ENCODE assay signal across 17 cellular contexts in the genomic region with DNA sequence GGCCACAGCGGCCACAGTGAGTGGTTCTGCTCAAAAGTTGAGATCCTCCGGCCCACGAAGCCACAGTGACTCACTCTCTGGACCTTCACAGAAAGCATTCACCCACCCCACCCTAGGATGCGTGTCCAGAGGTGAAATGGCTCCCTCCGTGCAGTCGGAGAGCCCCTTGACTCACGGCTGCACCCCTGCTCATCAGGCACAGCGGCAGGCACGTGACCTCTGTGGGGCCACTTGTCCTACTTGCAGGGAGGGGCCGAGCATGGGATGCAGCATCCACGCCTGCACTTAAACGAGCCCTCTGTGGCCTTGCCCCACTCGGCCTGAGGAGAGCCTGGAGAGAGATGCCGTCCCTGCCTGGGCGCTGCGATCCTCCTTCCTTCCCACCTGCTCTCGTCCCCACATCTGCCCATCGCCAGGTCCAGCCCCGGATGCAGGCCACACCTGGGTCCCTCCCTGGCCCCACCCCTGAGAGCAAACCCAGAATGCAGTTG. TPM values are rescaled to one million over a fixed set of nuclear protein-coding genes. Genes with fewer than 3 reads are reported as not detected.
DNase-seq lines count a peak whose midpoint lies in the region; ATAC-seq, FAIRE-seq and TF ChIP-seq lines count a peak whose summit lies in the region.
"Had no signal": no experiment of that assay in that cellular context is flagged by ENCODE, and none has a peak within 500 bp of the region (broad histone marks: within the 10 kb centered on the region; RNA-seq: fewer than 3 reads in every experiment).

No MANE protein-coding gene starts in this region.

- in situ Hi-C loops in GM13976 (cut with MboI; ENCODE audit: low sequenced_read_pairs, unreplicated experiment), result no loop called here

- H3K36me3 Mint-ChIP-seq in natural killer cell treated with Interleukin-12 subunit alpha and Interleukin-12 subunit beta and Interleukin-15 and Interleukin-18, amount 100 ng/mL, for 72 hours, result no peaks in the 10 kb centered on the region
- H3K36me3 Mint-ChIP-seq in natural killer cell, result no peaks in the 10 kb centered on the region
- no peaks in the 10 kb centered on the region for H3K36me3 Mint-ChIP-seq in activated T-helper 1 cell treated with anti-CD3 and anti-CD28 coated beads, Interleukin-12 subunit alpha, Interleukin-12 subunit beta, Interleukin-2, Interleukin-4 antibody, amounts not matched to agents 30 ng/mL and 10 ng/mL and 1 ng/mL, durations not matched to agents 14 hours and 24 hours and 36 hours (ENCODE audit: low read depth)
- H3K36me3 Mint-ChIP-seq: activated naive CD4-positive, alpha-beta T cell treated with anti-CD3 and anti-CD28 coated beads, Interleukin-2, amount 50 U/mL, for 72 hours had no signal

- no peak overlapping the region for H3K27ac Mint-ChIP-seq in natural killer cell treated with Interleukin-12 subunit alpha and Interleukin-12 subunit beta and Interleukin-15 and Interleukin-18, amount 100 ng/mL, for 72 hours
- no peak overlapping the region for H3K27ac Mint-ChIP-seq in natural killer cell
- no peak overlapping the region for H3K27ac Mint-ChIP-seq in activated T-helper 1 cell treated with anti-CD3 and anti-CD28 coated beads, Interleukin-12 subunit alpha, Interleukin-12 subunit beta, Interleukin-2, Interleukin-4 antibody, amounts not matched to agents 30 ng/mL and 10 ng/mL and 1 ng/mL, durations not matched to agents 14 hours and 24 hours and 36 hours
- H3K27ac Mint-ChIP-seq: activated naive CD4-positive, alpha-beta T cell treated with anti-CD3 and anti-CD28 coated beads, Interleukin-2, amount 50 U/mL, for 72 hours; H9 had no signal

- peaks cover 19 to 31% of the 10 kb centered on the region in 2 donors for H3K4me1 Mint-ChIP-seq in natural killer cell treated with Interleukin-12 subunit alpha and Interleukin-12 subunit beta and Interleukin-15 and Interleukin-18, amount 100 ng/mL, for 72 hours (ENCODE audit: low read depth in 2 of 2)
- H3K4me1 Mint-ChIP-seq in natural killer cell, result peaks cover 12 to 16% of the 10 kb centered on the region in 2 donors
- peaks cover 42% of the 10 kb centered on the region for H3K4me1 Mint-ChIP-seq in activated T-helper 1 cell treated with anti-CD3 and anti-CD28 coated beads, Interleukin-12 subunit alpha, Interleukin-12 subunit beta, Interleukin-2, Interleukin-4 antibody, amounts not matched to agents 30 ng/mL and 10 ng/mL and 1 ng/mL, durations not matched to agents 14 hours and 24 hours and 36 hours (ENCODE audit: low read depth)

- no peaks in the 10 kb centered on the region for H3K27me3 Mint-ChIP-seq in natural killer cell treated with Interleukin-12 subunit alpha and Interleukin-12 subunit beta and Interleukin-15 and Interleukin-18, amount 100 ng/mL, for 72 hours
- no peaks in the 10 kb centered on the region for H3K27me3 Mint-ChIP-seq in natural killer cell (ENCODE audit: low read depth in 2 of 2)
- H3K27me3 Mint-ChIP-seq in activated T-helper 1 cell treated with anti-CD3 and anti-CD28 coated beads, Interleukin-12 subunit alpha, Interleukin-12 subunit beta, Interleukin-2, Interleukin-4 antibody, amounts not matched to agents 30 ng/mL and 10 ng/mL and 1 ng/mL, durations not matched to agents 14 hours and 24 hours and 36 hours (ENCODE audit: insufficient read depth), result peaks cover 14% of the 10 kb centered on the region

- no peak overlapping the region for H3K4me3 Mint-ChIP-seq in natural killer cell treated with Interleukin-12 subunit alpha and Interleukin-12 subunit beta and Interleukin-15 and Interleukin-18, amount 100 ng/mL, for 72 hours
- H3K4me3 Mint-ChIP-seq in natural killer cell, result no peak overlapping the region
- H3K4me3 Mint-ChIP-seq in activated T-helper 1 cell treated with anti-CD3 and anti-CD28 coated beads, Interleukin-12 subunit alpha, Interleukin-12 subunit beta, Interleukin-2, Interleukin-4 antibody, amounts not matched to agents 30 ng/mL and 10 ng/mL and 1 ng/mL, durations not matched to agents 14 hours and 24 hours and 36 hours, result no peak overlapping the region
- H3K4me3 Mint-ChIP-seq: H9 had no signal

- peak; percentile 59 for DNase-seq in natural killer cell treated with Interleukin-12 subunit alpha and Interleukin-12 subunit beta and Interleukin-15 and Interleukin-18, amount 100 ng/mL, for 72 hours (ENCODE audit: low spot score)
- DNase-seq in natural killer cell, result no peak
- peak; percentile 20 for DNase-seq in RPMI8226
- peak in 1 of 2 donors; percentile 23 for DNase-seq in left colon
- no peak for DNase-seq in activated T-helper 1 cell treated with anti-CD3 and anti-CD28 coated beads, Interleukin-12 subunit alpha, Interleukin-12 subunit beta, Interleukin-2, Interleukin-4 antibody, amounts not matched to agents 30 ng/mL and 10 ng/mL and 1 ng/mL, durations not matched to agents 14 hours and 24 hours and 36 hours (ENCODE audit: low spot score)
- DNase-seq in D721Med (ENCODE audit: insufficient read length, low spot score), result no peak
- no peak for DNase-seq in GM13976 (ENCODE audit: low spot score)
- DNase-seq: activated CD4-positive, alpha-beta T cell treated with anti-CD3 and anti-CD28 coated beads for 48 hours; activated CD8-positive, alpha-beta memory T cell treated with anti-CD3 and anti-CD28 coated beads, Interleukin-2, amount 50 U/mL, for 48 hours; COR-L47; H9; NCI-H1436 treated with DMSO at 0.1 percent for 48 hours; NCI-H2171 had no signal

- no peak for TF ChIP-seq CTCF in natural killer cell (IDR thresholded peaks at IDR 0.05)
- no peak for TF ChIP-seq CTCF in D721Med (IDR thresholded peaks at IDR 0.05; ENCODE audit: insufficient read depth, missing control alignments)
- TF ChIP-seq CTCF in GM13976 (IDR thresholded peaks at IDR 0.05; ENCODE audit: borderline replicate concordance, control extremely low read depth, extremely low read depth, insufficient read depth, missing control alignments), result no peak

- ATAC-seq in natural killer cell treated with Interleukin-12 subunit alpha and Interleukin-12 subunit beta and Interleukin-15 and Interleukin-18, amount 100 ng/mL, for 72 hours, result no peak
- no peak for ATAC-seq in natural killer cell
- peak; percentile 39 for ATAC-seq in left colon
- ATAC-seq in HG03280 (IDR thresholded peaks at IDR 0.05; ENCODE audit: unreplicated experiment), result no peak
- ATAC-seq: activated naive CD4-positive, alpha-beta T cell treated with anti-CD3 and anti-CD28 coated beads, Interleukin-2, amount 50 U/mL, for 72 hours; body of pancreas; pancreas had no signal

- no peak for FAIRE-seq in D721Med (lab: Jason Lieb, UNC)
- FAIRE-seq: pancreas had no signal

- H3K9me3 Mint-ChIP-seq in natural killer cell treated with Interleukin-12 subunit alpha and Interleukin-12 subunit beta and Interleukin-15 and Interleukin-18, amount 100 ng/mL, for 72 hours, result no peaks in the 10 kb centered on the region
- H3K9me3 Mint-ChIP-seq in natural killer cell, result no peaks in the 10 kb centered on the region
- no peaks in the 10 kb centered on the region for H3K9me3 Mint-ChIP-seq in activated T-helper 1 cell treated with anti-CD3 and anti-CD28 coated beads, Interleukin-12 subunit alpha, Interleukin-12 subunit beta, Interleukin-2, Interleukin-4 antibody, amounts not matched to agents 30 ng/mL and 10 ng/mL and 1 ng/mL, durations not matched to agents 14 hours and 24 hours and 36 hours
- H3K9me3 Mint-ChIP-seq: activated naive CD4-positive, alpha-beta T cell treated with anti-CD3 and anti-CD28 coated beads, Interleukin-2, amount 50 U/mL, for 72 hours; H9 had no signal

- intact Hi-C loops in natural killer cell (cut with micrococcal nuclease), result no loop called here
- intact Hi-C loops in left colon (cut with DNase I, micrococcal nuclease), result no loop called here
- intact Hi-C loops in activated T-helper 1 cell treated with anti-CD3 and anti-CD28 coated beads, Interleukin-12 subunit alpha, Interleukin-12 subunit beta, Interleukin-2, Interleukin-4 antibody, amounts not matched to agents 30 ng/mL and 10 ng/mL and 1 ng/mL, durations not matched to agents 14 hours and 24 hours and 36 hours (cut with micrococcal nuclease), result no loop called here

RNA-seq across cellular contexts. Expression of gene NTSR1, which starts 28.7 kb away (rescaled TPM):
- total RNA-seq in natural killer cell treated with Interleukin-12 subunit alpha and Interleukin-12 subunit beta and Interleukin-15 and Interleukin-18, amount 100 ng/mL, for 72 hours, result not detected
- under 1 TPM in 2 of 3 donors, not detected in 1; 0.11 to 0.45 TPM for total RNA-seq in natural killer cell
- 1 to 10 TPM in 1 of 2 donors, not detected in 1; 2.3 TPM for total RNA-seq in left colon
- total RNA-seq in activated T-helper 1 cell treated with anti-CD3 and anti-CD28 coated beads, Interleukin-12 subunit alpha, Interleukin-12 subunit beta, Interleukin-2, Interleukin-4 antibody, amounts not matched to agents 30 ng/mL and 10 ng/mL and 1 ng/mL, durations not matched to agents 14 hours and 24 hours and 36 hours, result not detected in 2 replicates
- total RNA-seq: activated naive CD4-positive, alpha-beta T cell treated with anti-CD3 and anti-CD28 coated beads, Interleukin-2, amount 50 U/mL, for 72 hours; body of pancreas had no signal

RNA-seq across cellular contexts. Expression of gene MRGBP, which starts 59.0 kb away (rescaled TPM):
- total RNA-seq in natural killer cell treated with Interleukin-12 subunit alpha and Interleukin-12 subunit beta and Interleukin-15 and Interleukin-18, amount 100 ng/mL, for 72 hours, result 10 to 100 TPM; 14.4 to 19.3 TPM
- 10 to 100 TPM in 2 of 3 donors, 1 to 10 TPM in 1; 8.3 to 12.8 (median 10.0) TPM for total RNA-seq in natural killer cell
- 10 to 100 TPM in 1 of 2 donors, 1 to 10 TPM in 1; 8.1 to 10.6 TPM for total RNA-seq in left colon
- 17.8 and 19.5 TPM in 2 replicates for total RNA-seq in activated T-helper 1 cell treated with anti-CD3 and anti-CD28 coated beads, Interleukin-12 subunit alpha, Interleukin-12 subunit beta, Interleukin-2, Interleukin-4 antibody, amounts not matched to agents 30 ng/mL and 10 ng/mL and 1 ng/mL, durations not matched to agents 14 hours and 24 hours and 36 hours

Comparison
In these comparisons a context has a peak if more than half of its experiments do, and no peak if none do; other contexts are left out.
1. DNase-seq: peak in natural killer cell treated with Interleukin-12 subunit alpha and Interleukin-12 subunit beta and Interleukin-15 and Interleukin-18, amount 100 ng/mL, for 72 hours (single experiment) and RPMI8226 (single experiment); none in natural killer cell (single experiment), activated T-helper 1 cell treated with anti-CD3 and anti-CD28 coated beads, Interleukin-12 subunit alpha, Interleukin-12 subunit beta, Interleukin-2, Interleukin-4 antibody, amounts not matched to agents 30 ng/mL and 10 ng/mL and 1 ng/mL, durations not matched to agents 14 hours and 24 hours and 36 hours (single experiment), D721Med (single experiment) and GM13976 (single experiment).